Comparison of ENCODE assay signal across 1 cellular context in genomic region chr17:28612936-28613872, GRCh38.
TF ChIP-seq lines count a peak whose summit lies in the region.

No MANE protein-coding gene starts in this region.

TF ChIP-seq in K562, 482 proteins besides CTCF, POLR2A, EP300 and RAD21:
- TF ChIP-seq OTX1 (CRISPR knock-in tag; IDR thresholded peaks at IDR 0.05) (0 out of 2 replicates have a peak, but pooled peaks have one; percentile 48), KDM4B (IDR thresholded peaks at IDR 0.05; ENCODE audit: borderline replicate concordance in 2 of 2, low read depth in 1 of 2) (no peak), TRIM24 (IDR thresholded peaks at IDR 0.05) (no peak), RBM25 (IDR thresholded peaks at IDR 0.05; ENCODE audit: low read depth, low read length, severe bottlenecking) (no peak), SMC3 (conservative IDR thresholded peaks at IDR 0.05; ENCODE audit: insufficient read depth, low read depth, low read length) (peak; percentile 48), CTCFL (IDR thresholded peaks at IDR 0.05; ENCODE audit: borderline replicate concordance, insufficient read depth, low read depth, low read length, poor library complexity, severe bottlenecking) (peak; percentile 38), ATF3 (IDR thresholded peaks at IDR 0.05) (peak; percentile 45), ATF3 (CRISPR knock-in tag; conservative IDR thresholded peaks at IDR 0.05) (no peak), JUND (IDR thresholded peaks at IDR 0.05; ENCODE audit: borderline replicate concordance, low read depth, low read length) (peak; percentile 8; the same call in 1 of the 2 replicates), JUND (tag; IDR thresholded peaks at IDR 0.05; ENCODE audit: borderline replicate concordance, low read depth, low read length) (no peak), POLR2AphosphoS2 (IDR thresholded peaks at IDR 0.05; ENCODE audit: low read length) (peak; percentile 67), ID3 (CRISPR knock-in tag; IDR thresholded peaks at IDR 0.05) (no peak), ID3 (tag; IDR thresholded peaks at IDR 0.05) (0 out of 2 replicates have a peak, but pooled peaks have one; percentile 15), MIER1 (IDR thresholded peaks at IDR 0.05; ENCODE audit: low read depth) (no peak), POLR2AphosphoS5 (IDR thresholded peaks at IDR 0.05; ENCODE audit: control insufficient read depth, insufficient read depth, low read depth, low read length) (0 out of 2 replicates have a peak, but pooled peaks have one; percentile 5), ZKSCAN8 (CRISPR knock-in tag; IDR thresholded peaks at IDR 0.05) (no peak), ZNF780A (CRISPR knock-in tag; IDR thresholded peaks at IDR 0.05) (no peak), SUPT5H (IDR thresholded peaks at IDR 0.05) (0 out of 2 replicates have a peak, but pooled peaks have one; percentile 11), ZNF263 (CRISPR knock-in tag; IDR thresholded peaks at IDR 0.05; ENCODE audit: borderline replicate concordance) (no peak), STAG1 (CRISPR knock-in tag; IDR thresholded peaks at IDR 0.05; ENCODE audit: borderline replicate concordance) (peak; percentile 52; the same call in 1 of the 2 replicates), ZNF639 (CRISPR knock-in tag; conservative IDR thresholded peaks at IDR 0.05 in 1 of 2, IDR thresholded peaks at IDR 0.05 in 1 of 2) (no peak), SMAD4 (CRISPR knock-in tag; conservative IDR thresholded peaks at IDR 0.05) (0 out of 2 replicates have a peak, but pooled peaks have one; percentile 12)
- TF ChIP-seq, protein P1, sequence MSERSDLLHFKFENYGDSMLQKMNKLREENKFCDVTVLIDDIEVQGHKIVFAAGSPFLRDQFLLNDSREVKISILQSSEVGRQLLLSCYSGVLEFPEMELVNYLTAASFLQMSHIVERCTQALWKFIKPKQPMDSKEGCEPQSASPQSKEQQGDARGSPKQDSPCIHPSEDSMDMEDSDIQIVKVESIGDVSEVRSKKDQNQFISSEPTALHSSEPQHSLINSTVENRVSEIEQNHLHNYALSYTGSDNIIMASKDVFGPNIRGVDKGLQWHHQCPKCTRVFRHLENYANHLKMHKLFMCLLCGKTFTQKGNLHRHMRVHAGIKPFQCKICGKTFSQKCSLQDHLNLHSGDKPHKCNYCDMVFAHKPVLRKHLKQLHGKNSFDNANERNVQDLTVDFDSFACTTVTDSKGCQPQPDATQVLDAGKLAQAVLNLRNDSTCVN (CRISPR knock-in tag; IDR thresholded peaks at IDR 0.05): 0 out of 2 replicates have a peak, but pooled peaks have one; percentile 36
- TF ChIP-seq, protein P2, sequence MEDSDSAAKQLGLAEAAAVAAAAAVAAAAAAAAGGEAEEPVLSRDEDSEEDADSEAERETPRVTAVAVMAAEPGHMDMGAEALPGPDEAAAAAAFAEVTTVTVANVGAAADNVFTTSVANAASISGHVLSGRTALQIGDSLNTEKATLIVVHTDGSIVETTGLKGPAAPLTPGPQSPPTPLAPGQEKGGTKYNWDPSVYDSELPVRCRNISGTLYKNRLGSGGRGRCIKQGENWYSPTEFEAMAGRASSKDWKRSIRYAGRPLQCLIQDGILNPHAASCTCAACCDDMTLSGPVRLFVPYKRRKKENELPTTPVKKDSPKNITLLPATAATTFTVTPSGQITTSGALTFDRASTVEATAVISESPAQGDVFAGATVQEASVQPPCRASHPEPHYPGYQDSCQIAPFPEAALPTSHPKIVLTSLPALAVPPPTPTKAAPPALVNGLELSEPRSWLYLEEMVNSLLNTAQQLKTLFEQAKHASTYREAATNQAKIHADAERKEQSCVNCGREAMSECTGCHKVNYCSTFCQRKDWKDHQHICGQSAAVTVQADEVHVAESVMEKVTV (CRISPR knock-in tag; IDR thresholded peaks at IDR 0.05): peak; percentile 30; the same call in 1 of the 2 replicates
